ENCODE assay signal across 1 cellular context in the genomic region with DNA sequence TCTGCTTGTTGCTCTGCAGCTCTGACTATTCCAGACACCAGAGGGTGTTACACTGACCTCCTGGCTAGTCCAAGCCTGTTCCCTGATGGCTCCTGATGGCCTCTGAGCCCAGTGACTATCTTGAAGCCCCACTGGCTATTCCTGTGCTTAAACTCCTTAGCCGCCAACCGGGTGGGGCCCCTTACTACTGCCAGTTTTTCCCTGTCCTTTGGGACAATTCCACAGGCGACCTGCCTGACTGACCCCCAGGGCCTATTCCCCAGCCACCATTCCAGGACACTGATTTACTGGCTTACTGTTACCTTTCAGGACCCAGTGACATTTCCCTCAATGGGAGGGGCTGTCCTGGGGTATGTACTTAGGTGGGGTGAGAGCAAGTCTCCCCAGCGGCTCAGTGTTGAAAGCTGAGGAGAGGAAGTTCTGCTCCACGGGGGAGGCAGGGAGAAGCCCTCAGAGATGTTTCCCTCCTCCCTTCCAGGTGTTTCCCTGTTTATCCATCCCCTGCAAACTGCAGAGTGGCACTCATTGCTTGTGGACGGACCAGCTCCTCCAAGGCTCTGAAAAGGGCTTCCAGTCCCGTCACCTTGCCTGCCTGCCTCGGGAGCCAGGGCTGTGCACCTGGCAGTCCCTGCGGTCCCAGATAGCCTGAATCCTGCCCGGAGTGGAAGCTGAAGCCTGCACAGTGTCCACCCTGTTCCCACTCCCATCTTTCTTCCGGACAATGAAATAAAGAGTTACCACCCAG.
A peak's percentile ranks its signal among the peaks of the same experiment; 100 is the strongest.
TF ChIP-seq lines count a peak whose summit lies in the region.

No MANE protein-coding gene starts in this region.

TF ChIP-seq in K562, 482 proteins besides CTCF, POLR2A, EP300 and RAD21:
- TF ChIP-seq ZNF507 (tag; conservative IDR thresholded peaks at IDR 0.05): no peak
- TF ChIP-seq, protein P1, sequence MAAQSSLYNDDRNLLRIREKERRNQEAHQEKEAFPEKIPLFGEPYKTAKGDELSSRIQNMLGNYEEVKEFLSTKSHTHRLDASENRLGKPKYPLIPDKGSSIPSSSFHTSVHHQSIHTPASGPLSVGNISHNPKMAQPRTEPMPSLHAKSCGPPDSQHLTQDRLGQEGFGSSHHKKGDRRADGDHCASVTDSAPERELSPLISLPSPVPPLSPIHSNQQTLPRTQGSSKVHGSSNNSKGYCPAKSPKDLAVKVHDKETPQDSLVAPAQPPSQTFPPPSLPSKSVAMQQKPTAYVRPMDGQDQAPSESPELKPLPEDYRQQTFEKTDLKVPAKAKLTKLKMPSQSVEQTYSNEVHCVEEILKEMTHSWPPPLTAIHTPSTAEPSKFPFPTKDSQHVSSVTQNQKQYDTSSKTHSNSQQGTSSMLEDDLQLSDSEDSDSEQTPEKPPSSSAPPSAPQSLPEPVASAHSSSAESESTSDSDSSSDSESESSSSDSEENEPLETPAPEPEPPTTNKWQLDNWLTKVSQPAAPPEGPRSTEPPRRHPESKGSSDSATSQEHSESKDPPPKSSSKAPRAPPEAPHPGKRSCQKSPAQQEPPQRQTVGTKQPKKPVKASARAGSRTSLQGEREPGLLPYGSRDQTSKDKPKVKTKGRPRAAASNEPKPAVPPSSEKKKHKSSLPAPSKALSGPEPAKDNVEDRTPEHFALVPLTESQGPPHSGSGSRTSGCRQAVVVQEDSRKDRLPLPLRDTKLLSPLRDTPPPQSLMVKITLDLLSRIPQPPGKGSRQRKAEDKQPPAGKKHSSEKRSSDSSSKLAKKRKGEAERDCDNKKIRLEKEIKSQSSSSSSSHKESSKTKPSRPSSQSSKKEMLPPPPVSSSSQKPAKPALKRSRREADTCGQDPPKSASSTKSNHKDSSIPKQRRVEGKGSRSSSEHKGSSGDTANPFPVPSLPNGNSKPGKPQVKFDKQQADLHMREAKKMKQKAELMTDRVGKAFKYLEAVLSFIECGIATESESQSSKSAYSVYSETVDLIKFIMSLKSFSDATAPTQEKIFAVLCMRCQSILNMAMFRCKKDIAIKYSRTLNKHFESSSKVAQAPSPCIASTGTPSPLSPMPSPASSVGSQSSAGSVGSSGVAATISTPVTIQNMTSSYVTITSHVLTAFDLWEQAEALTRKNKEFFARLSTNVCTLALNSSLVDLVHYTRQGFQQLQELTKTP (IDR thresholded peaks at IDR 0.05; ENCODE audit: low read depth in 1 of 2, partially characterized antibody in 2 of 2): peak in 1 of 2 experiments; percentile 27
- no peak for TF ChIP-seq SMAD1 (IDR thresholded peaks at IDR 0.05; ENCODE audit: low read depth, low read length, partially characterized antibody)
- TF ChIP-seq EZH2 (IDR thresholded peaks at IDR 0.05; ENCODE audit: borderline replicate concordance, low read depth, low read length): no peak
- no peak for TF ChIP-seq ZNF57 (CRISPR knock-in tag; IDR thresholded peaks at IDR 0.05)
- TF ChIP-seq MAZ (CRISPR knock-in tag; conservative IDR thresholded peaks at IDR 0.05 in 1 of 2, IDR thresholded peaks at IDR 0.05 in 1 of 2): no peak
- TF ChIP-seq RBFOX2 (IDR thresholded peaks at IDR 0.05; ENCODE audit: low read depth, low read length): peak; percentile 41; the same call in 1 of the 2 replicates
